In genomic region chr11:65540290-65541092, GRCh38 we compare ENCODE assay signal across 1 cellular context.
A peak's percentile ranks its signal among the peaks of the same experiment; 100 is the strongest.
TF ChIP-seq lines count a peak whose summit lies in the region.

No MANE protein-coding gene starts in this region.

TF ChIP-seq in GM12878, 131 proteins besides CTCF, POLR2A, EP300 and RAD21 (continues in another document):
- TF ChIP-seq RFX5 (IDR thresholded peaks at IDR 0.05; ENCODE audit: low read depth, low read length) = no peak
- TF ChIP-seq NR2F1 (conservative IDR thresholded peaks at IDR 0.05) = peak; percentile 91
- peak; percentile 54; the same call in 1 of the 3 replicates for TF ChIP-seq POU2F2 (IDR thresholded peaks at IDR 0.05; ENCODE audit: borderline replicate concordance, low read depth, low read length)
- TF ChIP-seq ESRRA (IDR thresholded peaks at IDR 0.05; ENCODE audit: low read length) = no peak
- no peak for TF ChIP-seq CUX1 (IDR thresholded peaks at IDR 0.05; ENCODE audit: insufficient replicate concordance, low read depth, low read length)
- TF ChIP-seq CEBPB (IDR thresholded peaks at IDR 0.05; ENCODE audit: borderline replicate concordance in 1 of 2, low read depth in 2 of 2, low read length in 2 of 2) = no peak
- no peak for TF ChIP-seq E2F8 (IDR thresholded peaks at IDR 0.05; ENCODE audit: low read depth, partially characterized antibody)
- TF ChIP-seq HCFC1 (IDR thresholded peaks at IDR 0.05; ENCODE audit: low read length) = no peak; the same call in 1 of the 2 replicates
- TF ChIP-seq FOXM1 (IDR thresholded peaks at IDR 0.05; ENCODE audit: low read depth, low read length) = no peak
- TF ChIP-seq ZZZ3 (IDR thresholded peaks at IDR 0.05; ENCODE audit: control insufficient read depth, insufficient read length, low read depth) = no peak
- TF ChIP-seq NFIC (IDR thresholded peaks at IDR 0.05; ENCODE audit: low read depth, low read length) = no peak
- TF ChIP-seq BCLAF1 (IDR thresholded peaks at IDR 0.05) = no peak
- TF ChIP-seq PAX5 (IDR thresholded peaks at IDR 0.05; ENCODE audit: borderline replicate concordance, low read depth, low read length) = peak; percentile 71; the same call in 1 of the 2 replicates
- no peak for TF ChIP-seq MYC (IDR thresholded peaks at IDR 0.05; ENCODE audit: insufficient read depth, insufficient read length, insufficient replicate concordance, low read length, severe bottlenecking)
- TF ChIP-seq CREB1 (IDR thresholded peaks at IDR 0.05; ENCODE audit: low read depth) = no peak
- no peak for TF ChIP-seq ATF2 (IDR thresholded peaks at IDR 0.05; ENCODE audit: low read length)
- no peak for TF ChIP-seq ELK1 (IDR thresholded peaks at IDR 0.05; ENCODE audit: low read depth, low read length)
- TF ChIP-seq STAT3 (IDR thresholded peaks at IDR 0.05; ENCODE audit: low read depth, low read length) = no peak
- no peak for TF ChIP-seq IRF3 (IDR thresholded peaks at IDR 0.05)
- no peak for TF ChIP-seq SMAD5 (IDR thresholded peaks at IDR 0.05; ENCODE audit: low read depth)
- TF ChIP-seq IKZF2 (IDR thresholded peaks at IDR 0.05) = peak; percentile 58 to 68
- no peak for TF ChIP-seq PML (IDR thresholded peaks at IDR 0.05; ENCODE audit: low read length)
- TF ChIP-seq SKIL (IDR thresholded peaks at IDR 0.05; ENCODE audit: low read depth, poor library complexity, severe bottlenecking) = no peak
- no peak for TF ChIP-seq ATF3 (IDR thresholded peaks at IDR 0.05; ENCODE audit: borderline replicate concordance, extremely low read depth, low read depth, low read length)
- TF ChIP-seq KDM1A (IDR thresholded peaks at IDR 0.05; ENCODE audit: borderline replicate concordance) = no peak
- peak; percentile 91 for TF ChIP-seq IKZF1 (conservative IDR thresholded peaks at IDR 0.05)
- TF ChIP-seq ZBTB11 (CRISPR knock-in tag; IDR thresholded peaks at IDR 0.05) = no peak
- peak; percentile 14 for TF ChIP-seq BCL3 (IDR thresholded peaks at IDR 0.05; ENCODE audit: borderline replicate concordance, insufficient read depth, low read depth, low read length, poor library complexity, severe bottlenecking)
- no peak for TF ChIP-seq YBX1 (IDR thresholded peaks at IDR 0.05)
- TF ChIP-seq SUPT20H (IDR thresholded peaks at IDR 0.05; ENCODE audit: borderline replicate concordance, control insufficient read depth, low read depth, low read length) = no peak
